8 cellular contexts compared by ENCODE assay signal in genomic region chr17:6640536-6641373, GRCh38. TPM values are rescaled to one million over a fixed set of nuclear protein-coding genes. Genes with fewer than 3 reads are reported as not detected.
DNase-seq lines count a peak whose midpoint lies in the region; ATAC-seq and TF ChIP-seq lines count a peak whose summit lies in the region.

Gene KIAA0753 (minus strand): TSS chr17:6640711. CDS start chr17:6635103, 5,608 bp downstream.
Gene TXNDC17 (plus strand): TSS chr17:6641060. CDS start chr17:6641083, 23 bp downstream.

- DNase-seq in GM13976 (ENCODE audit: low spot score) (peak; percentile 93), NCI-H146 treated with DMSO at 0.1 percent for 48 hours (lab: John Stamatoyannopoulos, UW; ENCODE audit: unreplicated experiment) (peak; percentile 80), amniotic stem cell (lab: John Stamatoyannopoulos, UW) (peak; percentile 78), left ventricle myocardium inferior (peak; percentile 94), psoas muscle (peak; percentile 93 to 96)

- intact Hi-C loops in left ventricle myocardium inferior (cut with micrococcal nuclease) (no loop called here), psoas muscle (cut with DNase I) (loop anchor here (10.0 kb wide), 1 partner anchor 166 kb away; no protein-coding TSS in a partner anchor)

- H3K36me3 ChIP-seq in left ventricle myocardium inferior (peaks cover 33% of the 10 kb centered on the region), psoas muscle (ENCODE audit: insufficient read depth in 1 of 2, low read depth in 1 of 2) (peaks cover 5 to 34% of the 10 kb centered on the region in 2 donors), urinary bladder (ENCODE audit: insufficient read depth) (no peaks in the 10 kb centered on the region)

- H3K4me3 ChIP-seq in left ventricle myocardium inferior, result peak within 1 kb of the TSS; percentile 99
- peak within 1 kb of the TSS; percentile 80 for H3K4me3 ChIP-seq in psoas muscle
- peak within 1 kb of the TSS; percentile 93 for H3K4me3 ChIP-seq in urinary bladder (ENCODE audit: low read depth, low read length)

- no peaks in the 10 kb centered on the region for H3K9me3 Mint-ChIP-seq in T-helper 1 cell treated with Interleukin-12 subunit alpha and Interleukin-12 subunit beta and Interleukin-4 antibody, amounts not matched to agents 30 μg/mL and 1 μg/mL, for 36 hours

- peak within 1 kb of the TSS; percentile 96 for H3K27ac Mint-ChIP-seq in T-helper 1 cell treated with Interleukin-12 subunit alpha and Interleukin-12 subunit beta and Interleukin-4 antibody, amounts not matched to agents 30 μg/mL and 1 μg/mL, for 36 hours

- H3K27ac ChIP-seq in left ventricle myocardium inferior (replicated peaks), result peak within 1 kb of the TSS; percentile 95
- peak within 1 kb of the TSS; percentile 82 for H3K27ac ChIP-seq in psoas muscle
- H3K27ac ChIP-seq in urinary bladder (ENCODE audit: low read depth), result peak within 1 kb of the TSS; percentile 69

- ATAC-seq in HG02840 (IDR thresholded peaks at IDR 0.05; ENCODE audit: low FRiP score, unreplicated experiment), result peak; percentile 93
- ATAC-seq in psoas muscle, result peak; percentile 96 to 98 (median 97)

- H3K9me3 ChIP-seq in left ventricle myocardium inferior (replicated peaks) (no peaks in the 10 kb centered on the region), psoas muscle (no peaks in the 10 kb centered on the region)

- no peaks in the 10 kb centered on the region for H3K27me3 ChIP-seq in left ventricle myocardium inferior (ENCODE audit: low read depth)
- no peaks in the 10 kb centered on the region for H3K27me3 ChIP-seq in psoas muscle (ENCODE audit: insufficient read depth in 3 of 3, low read length in 2 of 3)

- H3K4me3 Mint-ChIP-seq in T-helper 1 cell treated with Interleukin-12 subunit alpha and Interleukin-12 subunit beta and Interleukin-4 antibody, amounts not matched to agents 30 μg/mL and 1 μg/mL, for 36 hours, result peak within 1 kb of the TSS; percentile 87

- TF ChIP-seq CTCF in GM13976 (IDR thresholded peaks at IDR 0.05; ENCODE audit: borderline replicate concordance, control extremely low read depth, extremely low read depth, insufficient read depth, missing control alignments) (no peak), left ventricle myocardium inferior (IDR thresholded peaks at IDR 0.05; ENCODE audit: borderline replicate concordance) (no peak), psoas muscle (IDR thresholded peaks at IDR 0.05) (no peak)

- peaks cover 49% of the 10 kb centered on the region for H3K4me1 Mint-ChIP-seq in T-helper 1 cell treated with Interleukin-12 subunit alpha and Interleukin-12 subunit beta and Interleukin-4 antibody, amounts not matched to agents 30 μg/mL and 1 μg/mL, for 36 hours (ENCODE audit: low read depth)

- in situ Hi-C loops in GM13976 (cut with MboI; ENCODE audit: low sequenced_read_pairs, unreplicated experiment), result no loop called here

- H3K27me3 Mint-ChIP-seq in T-helper 1 cell treated with Interleukin-12 subunit alpha and Interleukin-12 subunit beta and Interleukin-4 antibody, amounts not matched to agents 30 μg/mL and 1 μg/mL, for 36 hours (ENCODE audit: low read depth), result no peaks in the 10 kb centered on the region

- 0 to 1% (median 0%) methylated on average over 57 of the region's 57 CpGs for WGBS in psoas muscle, 3 donors
- WGBS in urinary bladder, result under 1% methylated on average over 57 of the region's 57 CpGs

- H3K4me1 ChIP-seq in left ventricle myocardium inferior (peaks cover 47% of the 10 kb centered on the region), psoas muscle (peaks cover 13% of the 10 kb centered on the region), urinary bladder (ENCODE audit: insufficient read depth) (no peaks in the 10 kb centered on the region)

- peaks cover 21% of the 10 kb centered on the region for H3K36me3 Mint-ChIP-seq in T-helper 1 cell treated with Interleukin-12 subunit alpha and Interleukin-12 subunit beta and Interleukin-4 antibody, amounts not matched to agents 30 μg/mL and 1 μg/mL, for 36 hours (ENCODE audit: low read depth)

RNA-seq across cellular contexts. Expression of gene KIAA0753, which starts in this region (rescaled TPM):
- total RNA-seq in left ventricle myocardium inferior (7.0 TPM), psoas muscle (1 to 10 TPM; 2.7 to 4.3 (median 3.0) TPM), urinary bladder (23.7 TPM)
- polyA plus RNA-seq in psoas muscle (1 to 10 TPM; 2.4 to 4.7 (median 3.5) TPM), urinary bladder (8.5 TPM)

RNA-seq across cellular contexts. Expression of gene TXNDC17, which starts in this region (rescaled TPM):
- total RNA-seq in left ventricle myocardium inferior (53.2 TPM), psoas muscle (10 to 100 TPM; 27.5 to 41.1 (median 30.9) TPM), urinary bladder (34.0 TPM)
- polyA plus RNA-seq in psoas muscle (100 to 1,000 TPM in 2 of 3 donors, 10 to 100 TPM in 1; 81.1 to 159 (median 100) TPM), urinary bladder (164 TPM)

Comparison
In these comparisons a context has a peak if more than half of its experiments do, and no peak if none do; other contexts are left out.
1. Peak in every context shown above with its lines: DNase-seq, ATAC-seq, H3K4me3 ChIP-seq and H3K27ac ChIP-seq.